ENCODE assay signal across 9 cellular contexts in genomic region chr14:61556455-61556854, GRCh38.
"Had no signal": no experiment of that assay in that cellular context is flagged by ENCODE, and none has a peak within 500 bp of the region (broad histone marks: within the 10 kb centered on the region; RNA-seq: fewer than 3 reads in every experiment).

No MANE protein-coding gene starts in this region.

- H3K4me3 Mint-ChIP-seq: activated CD4-positive, alpha-beta T cell treated with anti-CD3 and anti-CD28 coated beads, Interleukin-2, amount 10 ng/mL, durations not matched to agents 7 days and 5 days; activated naive CD4-positive, alpha-beta T cell treated with anti-CD3 and anti-CD28 coated beads for 36 hours had no signal

- H3K9me3 Mint-ChIP-seq: activated CD4-positive, alpha-beta T cell treated with anti-CD3 and anti-CD28 coated beads, Interleukin-2, amount 10 ng/mL, durations not matched to agents 7 days and 5 days; activated naive CD4-positive, alpha-beta T cell treated with anti-CD3 and anti-CD28 coated beads for 36 hours had no signal

- H3K27ac ChIP-seq: left ventricle myocardium inferior, psoas muscle, spleen had no signal

- H3K9me3 ChIP-seq: left ventricle myocardium inferior, psoas muscle, spleen had no signal

- H3K27ac Mint-ChIP-seq: activated naive CD4-positive, alpha-beta T cell treated with anti-CD3 and anti-CD28 coated beads for 36 hours had no signal

- DNase-seq: activated CD4-positive, alpha-beta T cell treated with anti-CD3 and anti-CD28 coated beads, Interleukin-2, amount 10 ng/mL, durations not matched to agents 7 days and 5 days; activated naive CD4-positive, alpha-beta T cell treated with anti-CD3 and anti-CD28 coated beads for 36 hours; caudate nucleus; foreskin fibroblast; hippocampal formation; left ventricle myocardium inferior; psoas muscle; spleen had no signal

- H3K27me3 ChIP-seq: spleen had no signal

- ATAC-seq: psoas muscle, sciatic nerve had no signal

- H3K4me3 ChIP-seq: left ventricle myocardium inferior, psoas muscle, spleen had no signal

- H3K27me3 Mint-ChIP-seq: activated CD4-positive, alpha-beta T cell treated with anti-CD3 and anti-CD28 coated beads, Interleukin-2, amount 10 ng/mL, durations not matched to agents 7 days and 5 days had no signal
